In genomic region chrX:128676651-128677050, GRCh38 we compare ENCODE assay signal across 19 cellular contexts.
"Had no signal": no experiment of that assay in that cellular context is flagged by ENCODE, and none has a peak within 500 bp of the region (broad histone marks: within the 10 kb centered on the region; RNA-seq: fewer than 3 reads in every experiment).

No MANE protein-coding gene starts in this region.

- DNase-seq: effector CD4-positive, alpha-beta T cell; endodermal cell; erythroblast; foreskin keratinocyte; heart left ventricle; hippocampal formation; kidney glomerular epithelial cell; naive thymus-derived CD4-positive, alpha-beta T cell; posterior cingulate gyrus; sigmoid colon; stimulated activated CD4-positive, alpha-beta T cell treated with anti-CD3 and anti-CD28 coated beads, Interleukin-12 subunit alpha, Interleukin-12 subunit beta, amount 100 ng/mL, for 4 hours; stimulated activated naive CD4-positive, alpha-beta T cell; stomach; substantia nigra; transverse colon had no signal

- ATAC-seq: foreskin keratinocyte; heart left ventricle; naive thymus-derived CD4-positive, alpha-beta T cell had no signal

- H3K36me3 Mint-ChIP-seq: naive thymus-derived CD4-positive, alpha-beta T cell had no signal

- H3K27ac Mint-ChIP-seq: endodermal cell; naive thymus-derived CD4-positive, alpha-beta T cell had no signal

- H3K4me3 ChIP-seq: coronary artery, heart left ventricle, sigmoid colon, skin epidermis, stomach, thoracic aorta, transverse colon had no signal

- H3K4me1 ChIP-seq: foreskin keratinocyte, heart left ventricle, sigmoid colon, stomach, transverse colon had no signal

- H3K27me3 Mint-ChIP-seq: naive thymus-derived CD4-positive, alpha-beta T cell had no signal

- H3K9me3 ChIP-seq: heart left ventricle, neutrophil, sigmoid colon, thoracic aorta, transverse colon had no signal

- H3K36me3 ChIP-seq: heart left ventricle, neutrophil, sigmoid colon, stomach, thoracic aorta, transverse colon had no signal

- H3K27ac ChIP-seq: coronary artery, foreskin keratinocyte, heart left ventricle, neutrophil, sigmoid colon, skin epidermis, stomach, thoracic aorta, transverse colon had no signal

- H3K4me1 Mint-ChIP-seq: naive thymus-derived CD4-positive, alpha-beta T cell had no signal

- H3K27me3 ChIP-seq: foreskin keratinocyte, heart left ventricle, neutrophil, sigmoid colon, stomach, transverse colon had no signal

- H3K4me3 Mint-ChIP-seq: endodermal cell; naive thymus-derived CD4-positive, alpha-beta T cell had no signal
